In the genomic region with DNA sequence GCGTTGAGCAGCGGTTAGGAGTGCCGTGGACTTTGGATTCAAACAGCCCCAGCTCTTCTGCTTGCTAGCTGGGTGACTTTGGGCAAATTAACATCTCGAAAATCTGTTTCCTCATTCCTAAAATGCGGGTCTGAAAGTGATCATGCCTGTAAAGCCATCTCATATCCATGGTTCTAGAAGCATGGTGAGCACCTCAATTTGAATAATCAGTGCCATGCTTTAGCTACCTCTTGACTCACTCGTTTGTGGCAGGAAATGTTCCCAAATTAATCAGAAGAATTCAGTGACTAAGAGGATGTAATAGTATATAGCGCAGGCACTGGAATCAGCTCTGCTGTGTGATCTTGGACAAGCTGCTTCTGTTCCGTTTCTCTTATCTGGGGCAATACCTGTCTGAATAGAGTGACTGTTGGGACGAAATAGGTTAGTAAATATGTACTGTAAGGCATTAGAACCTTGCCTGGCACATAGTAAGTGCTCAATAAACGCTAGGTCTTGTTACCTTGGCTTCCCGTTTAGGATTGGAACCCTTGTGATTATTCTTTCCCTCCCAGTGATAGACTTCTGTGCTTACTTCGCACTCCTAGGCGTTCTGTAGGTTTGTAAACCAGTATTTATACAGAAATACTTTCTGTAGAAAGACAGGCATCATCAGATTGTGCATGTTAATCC, we compare ENCODE assay signal across 8 cellular contexts. TPM values are rescaled to one million over a fixed set of nuclear protein-coding genes. Genes with fewer than 3 reads are reported as not detected.
A peak's percentile ranks its signal among the peaks of the same experiment; 100 is the strongest.
DNase-seq lines count a peak whose midpoint lies in the region; ATAC-seq and TF ChIP-seq lines count a peak whose summit lies in the region.

No MANE protein-coding gene starts in this region.

- H3K4me3 ChIP-seq in KMS-11 (IDR thresholded peaks at IDR 0.05; ENCODE audit: insufficient read depth, low read depth, low read length) (no peak overlapping the region), body of pancreas (peak overlapping the region in 1 of 2 donors; percentile 77), left lung (peak overlapping the region; percentile 70 to 71), thoracic aorta (peak overlapping the region; percentile 83)

- H4K20me1 ChIP-seq in KMS-11 (ENCODE audit: insufficient read depth): no peaks in the 10 kb centered on the region

- DNase-seq in COLO829 (ENCODE audit: low spot score) (peak; percentile 59), body of pancreas (peak in 3 of 4 donors; percentile 11 to 57 (median 17)), left lung (no peak), thoracic aorta (ENCODE audit: low spot score) (no peak)

- WGBS in body of pancreas, 2 donors: 21 to 22% methylated on average over 13 of the region's 13 CpGs

- ATAC-seq in body of pancreas (peak; percentile 62), left lung (peak; percentile 12), thoracic aorta (ENCODE audit: insufficient number of reproducible peaks, low FRiP score, low read depth) (no peak), HG03097 (IDR thresholded peaks at IDR 0.05; ENCODE audit: low FRiP score, unreplicated experiment) (no peak), GM21360 (IDR thresholded peaks at IDR 0.05; ENCODE audit: unreplicated experiment) (no peak), GM19324 (IDR thresholded peaks at IDR 0.05; ENCODE audit: low FRiP score, unreplicated experiment) (no peak)

- peaks cover 9% of the 10 kb centered on the region for H3K4me1 ChIP-seq in KMS-11 (ENCODE audit: low read depth, poor library complexity, severe bottlenecking)
- peaks cover 22% of the 10 kb centered on the region for H3K4me1 ChIP-seq in body of pancreas
- H3K4me1 ChIP-seq in left lung: peaks cover 5 to 24% of the 10 kb centered on the region in 2 donors
- peaks cover 0 to 7% of the 10 kb centered on the region in 2 donors for H3K4me1 ChIP-seq in thoracic aorta (ENCODE audit: control insufficient read depth in 1 of 2, low read depth in 2 of 2)

- no peaks in the 10 kb centered on the region for H3K79me2 ChIP-seq in KMS-11 (ENCODE audit: insufficient read depth, low read depth)

- H3K27ac ChIP-seq in KMS-11 (no peak overlapping the region), body of pancreas (peak overlapping the region; percentile 64 to 83 (median 82)), left lung (peak overlapping the region; percentile 79 to 86), thoracic aorta (no peak overlapping the region)

- intact Hi-C loops in body of pancreas (cut with DNase I): loop anchor here (5.0 kb wide), 1 partner anchor 76 kb away; the partner anchor contains the start of gene CELA1
- intact Hi-C loops in left lung (cut with DNase I): loop anchor here in 1 of 2 donors (10.0 kb wide), 1 partner anchor 74 kb away; the partner anchor contains the start of gene CELA1

- no peaks in the 10 kb centered on the region for H3K9me3 ChIP-seq in body of pancreas
- no peaks in the 10 kb centered on the region for H3K9me3 ChIP-seq in left lung
- H3K9me3 ChIP-seq in thoracic aorta: no peaks in the 10 kb centered on the region

- H3K36me3 ChIP-seq in KMS-11 (ENCODE audit: insufficient read depth) (no peaks in the 10 kb centered on the region), body of pancreas (replicated peaks in 1 of 2; ENCODE audit: insufficient read depth in 1 of 2, low read depth in 2 of 2) (no peaks in the 10 kb centered on the region), left lung (no peaks in the 10 kb centered on the region), thoracic aorta (no peaks in the 10 kb centered on the region)

- no peak for TF ChIP-seq CTCF in KMS-11 (conservative IDR thresholded peaks at IDR 0.05; ENCODE audit: low read depth, low read length)
- TF ChIP-seq CTCF in body of pancreas (IDR thresholded peaks at IDR 0.05): no peak
- no peak for TF ChIP-seq CTCF in left lung (IDR thresholded peaks at IDR 0.05)
- TF ChIP-seq CTCF in thoracic aorta (IDR thresholded peaks at IDR 0.05): no peak

- peak overlapping the region; percentile 68 for H3K4me2 ChIP-seq in KMS-11

- H3K9ac ChIP-seq in KMS-11: peak overlapping the region; percentile 43; the same call in 1 of the 2 replicates

- TF ChIP-seq POLR2A in body of pancreas (IDR thresholded peaks at IDR 0.05): peak in 2 of 3 donors; percentile 37 to 38

- H3K27me3 ChIP-seq in KMS-11 (ENCODE audit: insufficient read depth, low read depth) (0 out of 2 replicates have a peak, but pooled peaks cover 3% of the 10 kb centered on the region), body of pancreas (no peaks in the 10 kb centered on the region), left lung (peaks cover 0 to 26% of the 10 kb centered on the region in 2 donors), thoracic aorta (replicated peaks; ENCODE audit: insufficient read depth) (no peaks in the 10 kb centered on the region)

- H2AFZ ChIP-seq in KMS-11 (ENCODE audit: low read depth): peak overlapping the region; percentile 81

RNA-seq across cellular contexts. Expression of gene SMAGP, which starts 0.8 kb away (rescaled TPM):
- total RNA-seq in body of pancreas: 1 to 10 TPM; 7.0 to 8.6 TPM
- 10 to 100 TPM; 24.1 to 35.6 TPM for total RNA-seq in left lung
- total RNA-seq in thoracic aorta: 1 to 10 TPM; 7.6 to 7.8 TPM

RNA-seq across cellular contexts. Expression of gene DAZAP2, which starts 32.4 kb away (rescaled TPM):
- 10 to 100 TPM; 77.1 to 87.7 TPM for total RNA-seq in body of pancreas
- total RNA-seq in left lung: 100 to 1,000 TPM; 199 to 221 TPM
- 100 to 1,000 TPM; 208 to 344 TPM for total RNA-seq in thoracic aorta

RNA-seq across cellular contexts. Expression of gene BIN2, which starts 53.0 kb away (rescaled TPM):
- total RNA-seq in body of pancreas (1 to 10 TPM; 1.0 to 1.3 TPM), left lung (10 to 100 TPM; 15.5 to 46.0 TPM), thoracic aorta (10 to 100 TPM in 1 of 2 donors, 1 to 10 TPM in 1; 4.6 to 11.9 TPM)

RNA-seq across cellular contexts. Expression of gene POU6F1, which starts 53.1 kb away (rescaled TPM):
- total RNA-seq in body of pancreas (1 to 10 TPM; 6.2 to 9.6 TPM), left lung (10 to 100 TPM; 11.6 to 12.6 TPM), thoracic aorta (10 to 100 TPM; 14.5 to 17.1 TPM)

Comparison
In these comparisons a context has a peak if more than half of its experiments do, and no peak if none do; other contexts are left out.
1. DNase-seq: peak in COLO829 (single experiment) and body of pancreas (3 of 4); none in left lung (0 of 2) and thoracic aorta (single experiment).
2. H3K27ac ChIP-seq: peak in body of pancreas (4 of 4) and left lung (2 of 2); none in KMS-11 (single experiment) and thoracic aorta (0 of 2).
3. ATAC-seq: peak in body of pancreas (single experiment) and left lung (single experiment); none in thoracic aorta (single experiment), HG03097 (single experiment), GM21360 (single experiment) and GM19324 (single experiment).